ENCODE assay signal across 8 cellular contexts in genomic region chr1:171485375-171486047, GRCh38. TPM values are rescaled to one million over a fixed set of nuclear protein-coding genes. Genes with fewer than 3 reads are reported as not detected.
A peak's percentile ranks its signal among the peaks of the same experiment; 100 is the strongest.
DNase-seq lines count a peak whose midpoint lies in the region; ATAC-seq and TF ChIP-seq lines count a peak whose summit lies in the region.

TSS of gene PRRC2C (plus strand) at chr1:171485530. CDS start at chr1:171512089, 26,559 bp downstream.

- H3K4me2 ChIP-seq in BLaER1 treated with 17β-estradiol and CSF1 and Interleukin-3, amounts not matched to agents 10 nM and 100 nM, result peak within 1 kb of the TSS; percentile 78 to 99 (median 90)

- no peaks in the 10 kb centered on the region for H3K27me3 ChIP-seq in BLaER1 treated with 17β-estradiol and CSF1 and Interleukin-3, amounts not matched to agents 10 nM and 100 nM
- no peaks in the 10 kb centered on the region for H3K27me3 ChIP-seq in left lung

- peaks cover 44 to 51% (median 46%) of the 10 kb centered on the region in 11 experiments for H4K20me1 ChIP-seq in BLaER1 treated with 17β-estradiol and CSF1 and Interleukin-3, amounts not matched to agents 10 nM and 100 nM

- H3K9me3 Mint-ChIP-seq in dendritic cell treated with granulocyte-macrophage colony-stimulating factor and Interleukin-4, amounts not matched to agents 40 ng/mL and 50 ng/mL, for 4 days, result no peaks in the 10 kb centered on the region

- H3K27me3 Mint-ChIP-seq in dendritic cell treated with granulocyte-macrophage colony-stimulating factor and Interleukin-4, amounts not matched to agents 40 ng/mL and 50 ng/mL, for 4 days, result no peaks in the 10 kb centered on the region

- H3K9ac ChIP-seq in BLaER1 treated with 17β-estradiol and CSF1 and Interleukin-3, amounts not matched to agents 10 nM and 100 nM, result peak within 1 kb of the TSS; percentile 90 to 100 (median 97)

- peaks cover 22% of the 10 kb centered on the region for H3K36me3 Mint-ChIP-seq in dendritic cell treated with granulocyte-macrophage colony-stimulating factor and Interleukin-4, amounts not matched to agents 40 ng/mL and 50 ng/mL, for 4 days (ENCODE audit: low read depth)

- peaks cover 32% of the 10 kb centered on the region for H3K4me1 Mint-ChIP-seq in dendritic cell treated with granulocyte-macrophage colony-stimulating factor and Interleukin-4, amounts not matched to agents 40 ng/mL and 50 ng/mL, for 4 days (ENCODE audit: low read depth)

- DNase-seq in NCI-H69 (lab: John Stamatoyannopoulos, UW) (peak; percentile 99), left lung (peak; percentile 98)
- DNase-seq in activated CD4-positive, alpha-beta T cell treated with anti-CD3 and anti-CD28 coated beads, Interleukin-2, amount 50 U/mL, for 24 hours (ENCODE audit: low read depth in 1 of 2, low spot score in 1 of 2), result peak; percentile 76 to 92
- DNase-seq in stimulated activated CD4-positive, alpha-beta T cell treated with anti-CD3 and anti-CD28 coated beads, Interleukin-4, amount 100 ng/mL, for 1 hour, result peak; percentile 89

- intact Hi-C loops in dendritic cell treated with granulocyte-macrophage colony-stimulating factor and Interleukin-4, amounts not matched to agents 40 ng/mL and 50 ng/mL, for 4 days (cut with micrococcal nuclease), result loop anchor here (1.0 to 10.0 kb wide), 4 partner anchors 171 to 2001 kb away; partner anchors contain the start of genes FMO4, METTL13, SLC19A2 and VAMP4
- intact Hi-C loops in left lung (cut with DNase I), result no loop called here

- H3K27ac ChIP-seq in BLaER1 treated with 17β-estradiol and CSF1 and Interleukin-3, amounts not matched to agents 10 nM and 100 nM, result peak within 1 kb of the TSS; percentile 91 to 100 (median 98)
- peak within 1 kb of the TSS; percentile 99 for H3K27ac ChIP-seq in left lung

- H3K4me3 ChIP-seq in BLaER1 treated with 17β-estradiol and CSF1 and Interleukin-3, amounts not matched to agents 10 nM and 100 nM, result peak within 1 kb of the TSS; percentile 74 to 100 (median 91)
- H3K4me3 ChIP-seq in left lung, result peak within 1 kb of the TSS; percentile 82 to 99

- H3K4me3 Mint-ChIP-seq in dendritic cell treated with granulocyte-macrophage colony-stimulating factor and Interleukin-4, amounts not matched to agents 40 ng/mL and 50 ng/mL, for 4 days, result peak within 1 kb of the TSS; percentile 93

- peaks cover 28 to 52% (median 36%) of the 10 kb centered on the region in 10 experiments for H3K4me1 ChIP-seq in BLaER1 treated with 17β-estradiol and CSF1 and Interleukin-3, amounts not matched to agents 10 nM and 100 nM
- H3K4me1 ChIP-seq in left lung, result peaks cover 18 to 45% of the 10 kb centered on the region in 2 donors

- no peaks in the 10 kb centered on the region; a peak in 1 of 22 replicates for H3K9me3 ChIP-seq in BLaER1 treated with 17β-estradiol and CSF1 and Interleukin-3, amounts not matched to agents 10 nM and 100 nM (replicated peaks in 1 of 11)
- no peaks in the 10 kb centered on the region for H3K9me3 ChIP-seq in left lung

- ATAC-seq in GM19324 (IDR thresholded peaks at IDR 0.05; ENCODE audit: low FRiP score, unreplicated experiment), result peak; percentile 99
- peak; percentile 94 for ATAC-seq in HG03520 (IDR thresholded peaks at IDR 0.05; ENCODE audit: unreplicated experiment)
- ATAC-seq in left lung, result peak; percentile 98

- peaks cover 10 to 31% (median 21%) of the 10 kb centered on the region in 11 experiments; a peak in 20 of 22 replicates for H3K36me3 ChIP-seq in BLaER1 treated with 17β-estradiol and CSF1 and Interleukin-3, amounts not matched to agents 10 nM and 100 nM
- peaks cover 0 to 8% of the 10 kb centered on the region in 2 donors for H3K36me3 ChIP-seq in left lung

- TF ChIP-seq CTCF in left lung (IDR thresholded peaks at IDR 0.05), result no peak

- peak within 1 kb of the TSS; percentile 96 for H3K27ac Mint-ChIP-seq in dendritic cell treated with granulocyte-macrophage colony-stimulating factor and Interleukin-4, amounts not matched to agents 40 ng/mL and 50 ng/mL, for 4 days

RNA-seq across cellular contexts. Expression of gene PRRC2C, which starts in this region (rescaled TPM):
- total RNA-seq in left lung, result 100 to 1,000 TPM; 120 to 155 TPM

Comparison
In these comparisons a context has a peak if more than half of its experiments do, and no peak if none do; other contexts are left out.
1. Peak in every context shown above with its lines: DNase-seq, ATAC-seq, H3K4me3 ChIP-seq and H3K27ac ChIP-seq.